In genomic region chr9:21598749-21599148, GRCh38 we compare ENCODE assay signal across 35 cellular contexts.
"Had no signal": no experiment of that assay in that cellular context is flagged by ENCODE, and none has a peak within 500 bp of the region (broad histone marks: within the 10 kb centered on the region; RNA-seq: fewer than 3 reads in every experiment).

No MANE protein-coding gene starts in this region.

- H3K36me3 ChIP-seq: MG63 had no signal

- H3K4me3 ChIP-seq: MG63 had no signal

- DNase-seq: Kasumi-1, MG63, MM.1S, MV-4-11, NCI-H1048, NCI-H1092, NCI-H1092 treated with DMSO at 0.1 percent for 48 hours, NCI-H1105, NCI-H1105 treated with DMSO at 0.1 percent for 48 hours, NCI-H1417, NCI-H1417 treated with DMSO at 0.1 percent for 48 hours, NCI-H1436, NCI-H1436 treated with DMSO at 0.1 percent for 48 hours, NCI-H146, NCI-H1694, NCI-H1694 treated with DMSO at 0.1 percent for 48 hours, NCI-H187, NCI-H187 treated with DMSO at 0.1 percent for 48 hours, NCI-H1930, NCI-H2029, NCI-H2029 treated with DMSO at 0.1 percent for 48 hours, NCI-H2081, NCI-H2081 treated with DMSO at 0.1 percent for 48 hours, NCI-H2107, NCI-H2171, NCI-H2171 treated with DMSO at 0.1 percent for 48 hours, NCI-H2227 treated with DMSO at 0.1 percent for 48 hours, NCI-H226, NCI-H345, NCI-H446, NCI-H446 treated with DMSO at 0.1 percent for 48 hours, NCI-H510A, NCI-H510A treated with DMSO at 0.1 percent for 48 hours, NCI-H524, NCI-H524 treated with DMSO at 0.1 percent for 48 hours had no signal

- H3K27me3 ChIP-seq: MG63 had no signal
